21 cellular contexts compared by ENCODE assay signal in the genomic region with DNA sequence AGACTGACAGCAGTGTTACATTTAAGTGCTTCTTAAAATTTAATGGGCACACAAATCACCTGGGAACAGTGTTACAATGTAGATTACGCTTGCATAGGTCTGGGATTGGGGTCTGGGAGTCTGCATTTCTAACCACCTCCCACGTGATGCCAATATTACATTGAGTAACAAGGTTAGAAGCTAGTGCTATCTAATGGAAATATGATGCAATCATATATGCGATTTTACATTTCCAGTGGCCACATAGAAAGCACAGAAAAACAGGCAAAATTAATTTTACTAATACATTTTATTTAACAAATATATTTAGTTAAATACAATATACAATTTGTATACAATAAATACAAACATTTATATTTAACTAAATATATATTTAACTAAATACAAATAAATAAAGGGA. TPM values are rescaled to one million over a fixed set of nuclear protein-coding genes. Genes with fewer than 3 reads are reported as not detected.
"Had no signal": no experiment of that assay in that cellular context is flagged by ENCODE, and none has a peak within 500 bp of the region (broad histone marks: within the 10 kb centered on the region; RNA-seq: fewer than 3 reads in every experiment).

No MANE protein-coding gene starts in this region.

- DNase-seq: Karpas-422, KG1, MG63, NCI-H1092, NCI-H1105 treated with DMSO at 0.1 percent for 48 hours, NCI-H1417 treated with DMSO at 0.1 percent for 48 hours, NCI-H146, NCI-H1694 treated with DMSO at 0.1 percent for 48 hours, NCI-H1930, NCI-H2081, NCI-H2107, NCI-H2227 treated with DMSO at 0.1 percent for 48 hours, NCI-H524, NCI-H526 treated with DMSO at 0.1 percent for 48 hours, NCI-H774, PC-3, SHP77 had no signal

- H3K36me3 ChIP-seq: MG63 had no signal

- H3K27me3 ChIP-seq: MG63 had no signal

- H3K4me3 ChIP-seq: MG63 had no signal

- H3K27ac ChIP-seq: RWPE1 had no signal

- ATAC-seq: Panc1, PC-3, SK-N-SH treated with all-trans-retinoic acid at 6 μM for 48 hours had no signal

- H3K9me3 ChIP-seq: MG63 had no signal

RNA-seq across cellular contexts. Expression of a gene that starts 53.7 kb away (rescaled TPM):
- total RNA-seq: HT1080, PC-3 had no signal
